Comparison of ENCODE assay signal across 8 cellular contexts in the genomic region with DNA sequence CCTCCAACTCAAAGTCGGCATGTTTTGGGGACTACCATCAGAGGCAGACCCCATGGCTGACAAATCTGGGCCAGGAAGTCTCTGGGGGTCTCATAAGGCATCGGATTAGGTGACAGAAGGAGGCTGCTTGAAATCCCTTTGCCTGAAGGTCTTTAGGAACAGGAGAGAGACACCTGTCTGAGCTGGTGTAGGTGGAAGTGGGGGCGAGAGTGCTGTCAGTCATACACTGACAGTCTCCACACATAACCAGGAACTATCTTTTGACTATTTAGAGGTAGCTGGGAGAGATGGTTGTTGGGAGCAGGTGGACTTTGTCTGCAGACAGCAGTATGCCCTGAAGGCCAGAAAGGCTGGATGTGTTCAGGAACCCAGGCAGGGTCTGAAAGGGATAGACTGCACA.
"Had no signal": no experiment of that assay in that cellular context is flagged by ENCODE, and none has a peak within 500 bp of the region (broad histone marks: within the 10 kb centered on the region; RNA-seq: fewer than 3 reads in every experiment).

No MANE protein-coding gene starts in this region.

- H3K27ac Mint-ChIP-seq: HFFc6 had no signal

- H3K4me3 Mint-ChIP-seq: HFFc6 had no signal

- H3K4me3 ChIP-seq: GM23248, HAP-1, K562 had no signal

- H3K27ac ChIP-seq: GM23248 had no signal

- H3K36me3 ChIP-seq: HAP-1 had no signal

- DNase-seq: GM23248, GOT3, H7, HFFc6, IMR-90 had no signal

- H3K4me1 ChIP-seq: HAP-1 had no signal

- H3K9me3 ChIP-seq: HAP-1 had no signal

- ATAC-seq: HCT116, K562 had no signal
